ENCODE assay signal across 8 cellular contexts in genomic region chr12:132143328-132144071, GRCh38. TPM values are rescaled to one million over a fixed set of nuclear protein-coding genes. Genes with fewer than 3 reads are reported as not detected.
DNase-seq lines count a peak whose midpoint lies in the region; ATAC-seq and TF ChIP-seq lines count a peak whose summit lies in the region.

No MANE protein-coding gene starts in this region.

- peaks cover 14% of the 10 kb centered on the region for H3K4me1 ChIP-seq in ACC112 (ENCODE audit: control insufficient read depth, insufficient read depth, low read length, unreplicated experiment)
- peaks cover 14% of the 10 kb centered on the region for H3K4me1 ChIP-seq in prostate gland (replicated peaks)

- H3K27ac ChIP-seq in ACC112 (ENCODE audit: low read depth, low read length) = no peak overlapping the region; the same call in 1 of the 2 replicates
- peak overlapping the region in 1 of 2 donors; percentile 79 for H3K27ac ChIP-seq in prostate gland

- peaks cover 3% of the 10 kb centered on the region; the same call in 1 of the 2 replicates for H3K36me3 ChIP-seq in ACC112 (ENCODE audit: insufficient read depth, low read length)
- peaks cover 18 to 20% of the 10 kb centered on the region in 2 donors for H3K36me3 ChIP-seq in prostate gland

- no peak for TF ChIP-seq POLR2A in prostate gland (IDR thresholded peaks at IDR 0.05)

- peak; percentile 19 to 37 for DNase-seq in activated CD4-positive, alpha-beta T cell treated with anti-CD3 and anti-CD28 coated beads, Interleukin-2, amount 50 U/mL, for 4 hours
- DNase-seq in fibroblast of villous mesenchyme (ENCODE audit: low read depth) (no peak), prostate gland (ENCODE audit: low spot score) (no peak), kidney tubule cell (ENCODE audit: low spot score) (no peak), NCI-H2107 (lab: John Stamatoyannopoulos, UW) (no peak)

- no peaks in the 10 kb centered on the region for H3K9me3 ChIP-seq in prostate gland

- H3K79me2 ChIP-seq in ACC112 (ENCODE audit: control insufficient read depth, insufficient read depth, low read length, unreplicated experiment) = peaks cover 31% of the 10 kb centered on the region

- no peaks in the 10 kb centered on the region for H3K27me3 ChIP-seq in ACC112 (ENCODE audit: insufficient read depth, low read length)
- H3K27me3 ChIP-seq in prostate gland (replicated peaks; ENCODE audit: insufficient read depth) = no peaks in the 10 kb centered on the region

- TF ChIP-seq CTCF in fibroblast of villous mesenchyme (IDR thresholded peaks at IDR 0.05; ENCODE audit: insufficient read depth, low read depth, low read length) (no peak), prostate gland (IDR thresholded peaks at IDR 0.05) (no peak)

- peak overlapping the region; percentile 17 for H2AFZ ChIP-seq in ACC112 (ENCODE audit: low read length, unreplicated experiment)

- ATAC-seq in GM18907 (IDR thresholded peaks at IDR 0.05; ENCODE audit: unreplicated experiment) (peak; percentile 29), HG03108 (IDR thresholded peaks at IDR 0.05; ENCODE audit: unreplicated experiment) (peak; percentile 26)

- 3% methylated on average over 70 of the region's 82 CpGs for WGBS in prostate gland

- intact Hi-C loops in prostate gland (cut with DNase I) = no loop called here

- H3K4me3 ChIP-seq in ACC112 (ENCODE audit: low read depth, low read length) (peak overlapping the region; percentile 78), fibroblast of villous mesenchyme (ENCODE audit: low read depth, low read length) (peak overlapping the region; percentile 90), prostate gland (peak overlapping the region; percentile 99)

RNA-seq across cellular contexts. Expression of gene DDX51, which starts 0.6 kb away (rescaled TPM):
- total RNA-seq in fibroblast of villous mesenchyme (8.2 and 11.3 TPM in 2 replicates), prostate gland (10 to 100 TPM; 12.7 to 29.0 TPM)

RNA-seq across cellular contexts. Expression of gene NOC4L, which starts 0.8 kb away (rescaled TPM):
- total RNA-seq in fibroblast of villous mesenchyme (12.1 and 14.8 TPM in 2 replicates), prostate gland (10 to 100 TPM; 12.4 to 32.5 TPM)

Comparison
In these comparisons a context has a peak if more than half of its experiments do, and no peak if none do; other contexts are left out.
1. DNase-seq: peak in activated CD4-positive, alpha-beta T cell treated with anti-CD3 and anti-CD28 coated beads, Interleukin-2, amount 50 U/mL, for 4 hours (2 of 2); none in fibroblast of villous mesenchyme (single experiment), prostate gland (single experiment), kidney tubule cell (single experiment) and NCI-H2107 (single experiment).
2. Peak in every context shown above with its lines, with median percentiles within 50 percentile points of each other: H3K4me3 ChIP-seq.